ENCODE assay signal across 18 cellular contexts in the genomic region with DNA sequence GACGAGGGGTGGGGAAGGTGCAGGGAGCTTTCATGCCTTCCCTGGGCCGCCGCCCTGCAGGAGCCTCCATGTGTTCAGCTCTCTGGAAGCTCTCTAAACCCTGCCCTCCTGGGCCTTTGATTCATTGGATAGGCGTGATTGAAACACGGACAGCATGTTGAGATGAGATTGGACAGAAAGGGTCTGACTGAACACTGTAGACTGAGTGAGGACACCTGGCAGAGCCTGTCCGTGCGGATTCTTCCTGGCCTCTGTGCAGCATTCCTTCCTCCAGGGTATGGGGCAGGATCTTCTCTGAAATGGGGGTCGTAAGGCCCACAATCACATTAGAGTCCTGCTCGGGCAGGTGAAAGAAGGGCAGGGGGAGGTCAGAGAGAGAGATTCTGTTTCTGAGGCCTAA. TPM values are rescaled to one million over a fixed set of nuclear protein-coding genes. Genes with fewer than 3 reads are reported as not detected.
A peak's percentile ranks its signal among the peaks of the same experiment; 100 is the strongest.
DNase-seq lines count a peak whose midpoint lies in the region; ATAC-seq, FAIRE-seq and TF ChIP-seq lines count a peak whose summit lies in the region.
"Had no signal": no experiment of that assay in that cellular context is flagged by ENCODE, and none has a peak within 500 bp of the region (broad histone marks: within the 10 kb centered on the region; RNA-seq: fewer than 3 reads in every experiment).

No MANE protein-coding gene starts in this region.

- no peaks in the 10 kb centered on the region for H3K27me3 ChIP-seq in CD4-positive, alpha-beta T cell (ENCODE audit: control insufficient read depth, insufficient read depth, low read length)
- H3K27me3 ChIP-seq in CD8-positive, alpha-beta memory T cell (ENCODE audit: insufficient read depth, low read length, poor library complexity, severe bottlenecking), result no peaks in the 10 kb centered on the region
- no peaks in the 10 kb centered on the region for H3K27me3 ChIP-seq in endodermal cell (ENCODE audit: control insufficient read depth, insufficient read depth, low read length, poor library complexity, severe bottlenecking)
- H3K27me3 ChIP-seq: BLaER1 treated with 17β-estradiol and CSF1 and Interleukin-3, amounts not matched to agents 10 nM and 100 nM; SJCRH30 had no signal

- WGBS in endodermal cell (ENCODE audit: insufficient coverage in 1 of 2, insufficient read length in 1 of 2), 2 experiments, result 94 to 96% methylated on average over 5 to 9 of the region's 9 CpGs

- H3K36me3 Mint-ChIP-seq in CD4-positive, alpha-beta T cell (ENCODE audit: low read depth), result peaks cover 96% of the 10 kb centered on the region
- peaks cover 21 to 87% (median 34%) of the 10 kb centered on the region in 3 donors for H3K36me3 Mint-ChIP-seq in CD8-positive, alpha-beta memory T cell
- H3K36me3 Mint-ChIP-seq in endodermal cell (ENCODE audit: low read depth) (peaks cover 87% of the 10 kb centered on the region), progenitor cell of endocrine pancreas (ENCODE audit: insufficient read depth) (peaks cover 41% of the 10 kb centered on the region)

- CTCF ChIA-PET in CD4-positive, alpha-beta T cell (lab: Charles Lee), result interaction anchor here (0.9 kb wide), 1 partner anchor 452 kb away, joined by 3 read pairs; no protein-coding TSS in a partner anchor
- CTCF ChIA-PET in CD8-positive, alpha-beta memory T cell (lab: Charles Lee), result interaction anchor here (0.9 kb wide), 2 partner anchors 17 to 224 kb away, joined by 3 read pairs; no protein-coding TSS in a partner anchor

- TF ChIP-seq CTCF in CD4-positive, alpha-beta T cell (IDR thresholded peaks at IDR 0.05), result no peak
- TF ChIP-seq CTCF in endodermal cell (conservative IDR thresholded peaks at IDR 0.05), result no peak
- no peak for TF ChIP-seq CTCF in progenitor cell of endocrine pancreas (IDR thresholded peaks at IDR 0.05; ENCODE audit: unreplicated experiment)

- H3K4me1 Mint-ChIP-seq in CD4-positive, alpha-beta T cell (ENCODE audit: low read depth), result peaks cover 15% of the 10 kb centered on the region
- H3K4me1 Mint-ChIP-seq in CD8-positive, alpha-beta memory T cell, result peaks cover 17 to 29% (median 29%) of the 10 kb centered on the region in 3 donors
- H3K4me1 Mint-ChIP-seq in endodermal cell (no peaks in the 10 kb centered on the region), progenitor cell of endocrine pancreas (ENCODE audit: low read depth) (no peaks in the 10 kb centered on the region)
- H3K4me1 Mint-ChIP-seq: GM23338 had no signal

- no peak overlapping the region for H3K4me3 Mint-ChIP-seq in CD4-positive, alpha-beta T cell
- H3K4me3 Mint-ChIP-seq in CD8-positive, alpha-beta memory T cell, result peak overlapping the region in 1 of 7 donors; percentile 20
- no peak overlapping the region for H3K4me3 Mint-ChIP-seq in endodermal cell
- H3K4me3 Mint-ChIP-seq in progenitor cell of endocrine pancreas (ENCODE audit: low read depth), result no peak overlapping the region
- H3K4me3 Mint-ChIP-seq: GM23338 had no signal

- POLR2A ChIA-PET in CD4-positive, alpha-beta T cell (lab: Charles Lee), result interaction anchor here (2.5 kb wide), 1 partner anchor 12 kb away, joined by 8 read pairs; no protein-coding TSS in a partner anchor
- POLR2A ChIA-PET in CD8-positive, alpha-beta memory T cell (lab: Charles Lee), result interaction anchor here (1.2 kb wide), 1 partner anchor 13 kb away, joined by 6 read pairs; the partner anchor contains the start of genes LRSAM1 and RPL12

- peak overlapping the region; percentile 63 for H3K27ac Mint-ChIP-seq in CD4-positive, alpha-beta T cell
- H3K27ac Mint-ChIP-seq in CD8-positive, alpha-beta memory T cell, result peak overlapping the region in 7 of 8 donors; percentile 36 to 97 (median 91)
- H3K27ac Mint-ChIP-seq in endodermal cell (peak overlapping the region; percentile 4), progenitor cell of endocrine pancreas (peak overlapping the region; percentile 2)
- H3K27ac Mint-ChIP-seq: GM23338 had no signal

- no peak overlapping the region for H3K9ac ChIP-seq in endodermal cell (ENCODE audit: extremely low read depth, low read length, poor library complexity, severe bottlenecking)

- H3K27me3 Mint-ChIP-seq in CD4-positive, alpha-beta T cell, result no peaks in the 10 kb centered on the region
- H3K27me3 Mint-ChIP-seq in CD8-positive, alpha-beta memory T cell, result no peaks in the 10 kb centered on the region
- no peaks in the 10 kb centered on the region for H3K27me3 Mint-ChIP-seq in endodermal cell (ENCODE audit: insufficient read depth)
- no peaks in the 10 kb centered on the region for H3K27me3 Mint-ChIP-seq in progenitor cell of endocrine pancreas

- no peak for DNase-seq in CD4-positive, alpha-beta T cell
- DNase-seq in CD8-positive, alpha-beta memory T cell, result no peak
- no peak for DNase-seq in endodermal cell
- no peak for DNase-seq in progenitor cell of endocrine pancreas (ENCODE audit: low spot score, unreplicated experiment)
- DNase-seq in HT-29 (ENCODE audit: low spot score), result no peak
- DNase-seq in GM19239 (ENCODE audit: insufficient read length, low spot score), result no peak
- DNase-seq: COR-L47, GDM1, HCEC 1CT, MM.1S, NCI-H1092, NCI-H1436 treated with DMSO at 0.1 percent for 48 hours, NCI-H2029 treated with DMSO at 0.1 percent for 48 hours, SJCRH30 had no signal

- H3K9me3 Mint-ChIP-seq in CD4-positive, alpha-beta T cell, result no peaks in the 10 kb centered on the region
- H3K9me3 Mint-ChIP-seq in CD8-positive, alpha-beta memory T cell, result no peaks in the 10 kb centered on the region
- H3K9me3 Mint-ChIP-seq in endodermal cell (peaks cover 11% of the 10 kb centered on the region), progenitor cell of endocrine pancreas (ENCODE audit: low read depth) (no peaks in the 10 kb centered on the region)
- H3K9me3 Mint-ChIP-seq: GM23338 had no signal

- no peak for ATAC-seq in CD4-positive, alpha-beta T cell (ENCODE audit: poor library complexity)
- no peak for ATAC-seq in GM19395 (IDR thresholded peaks at IDR 0.05; ENCODE audit: unreplicated experiment)
- ATAC-seq: GM23338, Panc1 had no signal

- H3K27ac ChIP-seq in CD4-positive, alpha-beta T cell (ENCODE audit: low read depth, low read length), result no peak overlapping the region
- no peak overlapping the region for H3K27ac ChIP-seq in CD8-positive, alpha-beta memory T cell (ENCODE audit: low read depth, low read length)
- H3K27ac ChIP-seq in endodermal cell (ENCODE audit: low read depth, low read length), result no peak overlapping the region
- H3K27ac ChIP-seq: BLaER1 treated with 17β-estradiol and CSF1 and Interleukin-3, amounts not matched to agents 10 nM and 100 nM; SJCRH30 had no signal

- no peak for FAIRE-seq in GM19239 (lab: Jason Lieb, UNC)

- no peak overlapping the region for H3K4me3 ChIP-seq in CD8-positive, alpha-beta memory T cell (ENCODE audit: low read length)
- H3K4me3 ChIP-seq in endodermal cell (ENCODE audit: low read length), result no peak overlapping the region
- H3K4me3 ChIP-seq: BLaER1 treated with 17β-estradiol and CSF1 and Interleukin-3, amounts not matched to agents 10 nM and 100 nM; GM23338; SJCRH30 had no signal

- no peaks in the 10 kb centered on the region for H3K9me3 ChIP-seq in CD4-positive, alpha-beta T cell (ENCODE audit: control insufficient read depth, low read length)
- no peaks in the 10 kb centered on the region for H3K9me3 ChIP-seq in CD8-positive, alpha-beta memory T cell (ENCODE audit: low read length)
- H3K9me3 ChIP-seq in endodermal cell (ENCODE audit: control insufficient read depth, low read length), result no peaks in the 10 kb centered on the region
- H3K9me3 ChIP-seq: SJCRH30 had no signal

- peaks cover 79% of the 10 kb centered on the region for H3K36me3 ChIP-seq in CD8-positive, alpha-beta memory T cell (ENCODE audit: insufficient read depth, low read length)
- peaks cover 70% of the 10 kb centered on the region for H3K36me3 ChIP-seq in endodermal cell (ENCODE audit: control insufficient read depth, insufficient read depth, low read length)

- H3K4me1 ChIP-seq in CD8-positive, alpha-beta memory T cell (ENCODE audit: insufficient read depth, low read length), result no peaks in the 10 kb centered on the region
- H3K4me1 ChIP-seq in endodermal cell (ENCODE audit: control insufficient read depth, insufficient read depth, low read length), result no peaks in the 10 kb centered on the region
- H3K4me1 ChIP-seq: SJCRH30 had no signal

- intact Hi-C loops in CD4-positive, alpha-beta T cell (cut with DNase I, micrococcal nuclease), result no loop called here

RNA-seq across cellular contexts. Expression of gene RPL12, which starts 12.8 kb away (rescaled TPM):
- total RNA-seq in CD4-positive, alpha-beta T cell, result 1,000 to 10,000 TPM; 1,884 to 1,993 TPM
- 1,000 to 10,000 TPM; 1,457 to 1,549 TPM for total RNA-seq in CD8-positive, alpha-beta memory T cell
- 1,533 TPM for polyA plus RNA-seq in CD8-positive, alpha-beta memory T cell
- 1,000 to 10,000 TPM; 1,241 to 1,436 TPM for total RNA-seq in endodermal cell
- 1,289 TPM for polyA plus RNA-seq in endodermal cell (2013, experiment 1 of 2)
- 1,216 TPM for polyA plus RNA-seq in endodermal cell (2013, experiment 2 of 2)
- 1,044 and 1,067 TPM in 2 replicates for total RNA-seq in progenitor cell of endocrine pancreas
- total RNA-seq in HT-29 (2014; rRNA removed; shearing (Covaris generic)), result 1,249 and 1,284 TPM in 2 replicates

RNA-seq across cellular contexts. Expression of gene LRSAM1, which starts 12.9 kb away (rescaled TPM):
- total RNA-seq in CD4-positive, alpha-beta T cell, result 10 to 100 TPM; 11.4 to 16.0 TPM
- 10 to 100 TPM; 22.6 to 23.0 TPM for total RNA-seq in CD8-positive, alpha-beta memory T cell
- 9.5 TPM for polyA plus RNA-seq in CD8-positive, alpha-beta memory T cell
- total RNA-seq in endodermal cell, result 10 to 100 TPM; 18.4 to 19.8 TPM
- polyA plus RNA-seq in endodermal cell (2013, experiment 1 of 2), result 18.1 TPM
- 17.8 TPM for polyA plus RNA-seq in endodermal cell (2013, experiment 2 of 2)
- 28.5 TPM in 2 replicates for total RNA-seq in progenitor cell of endocrine pancreas
- 14.9 and 20.6 TPM in 2 replicates for total RNA-seq in HT-29 (2014; rRNA removed; shearing (Covaris generic))

RNA-seq across cellular contexts. Expression of gene ZNF79, which starts 14.2 kb away (rescaled TPM):
- total RNA-seq in CD4-positive, alpha-beta T cell, result 1 to 10 TPM; 4.3 to 4.9 TPM
- 10 to 100 TPM; 19.1 to 19.7 TPM for total RNA-seq in CD8-positive, alpha-beta memory T cell
- polyA plus RNA-seq in CD8-positive, alpha-beta memory T cell, result 6.8 TPM
- total RNA-seq in endodermal cell (1 to 10 TPM; 7.4 to 9.1 TPM), progenitor cell of endocrine pancreas (12.4 and 12.7 TPM in 2 replicates)
- polyA plus RNA-seq in endodermal cell (2013, experiment 1 of 2), result 8.0 TPM
- polyA plus RNA-seq in endodermal cell (2013, experiment 2 of 2), result 7.7 TPM
- total RNA-seq in HT-29 (2014; rRNA removed; shearing (Covaris generic)), result 5.6 and 9.3 TPM in 2 replicates

RNA-seq across cellular contexts. Expression of gene SLC2A8, which starts 41.4 kb away (rescaled TPM):
- 1 to 10 TPM; 1.6 to 1.8 TPM for total RNA-seq in CD4-positive, alpha-beta T cell
- total RNA-seq in CD8-positive, alpha-beta memory T cell, result 1 to 10 TPM; 6.2 to 7.7 TPM
- 4.5 TPM for polyA plus RNA-seq in CD8-positive, alpha-beta memory T cell
- 10 to 100 TPM; 33.6 to 40.3 TPM for total RNA-seq in endodermal cell
- 21.9 TPM for polyA plus RNA-seq in endodermal cell (2013, experiment 1 of 2)
- polyA plus RNA-seq in endodermal cell (2013, experiment 2 of 2), result 22.1 TPM
- 48.0 and 50.7 TPM in 2 replicates for total RNA-seq in progenitor cell of endocrine pancreas
- total RNA-seq in HT-29 (2014; rRNA removed; shearing (Covaris generic)), result 36.2 and 37.5 TPM in 2 replicates

Comparison
In these comparisons a context has a peak if more than half of its experiments do, and no peak if none do; other contexts are left out.
1. H3K27ac Mint-ChIP-seq: peak in every context shown above with its lines; median percentile 91 in CD8-positive, alpha-beta memory T cell; 63 in CD4-positive, alpha-beta T cell; 4 in endodermal cell; 2 in progenitor cell of endocrine pancreas.